ENCODE assay signal across 9 cellular contexts in the genomic region with DNA sequence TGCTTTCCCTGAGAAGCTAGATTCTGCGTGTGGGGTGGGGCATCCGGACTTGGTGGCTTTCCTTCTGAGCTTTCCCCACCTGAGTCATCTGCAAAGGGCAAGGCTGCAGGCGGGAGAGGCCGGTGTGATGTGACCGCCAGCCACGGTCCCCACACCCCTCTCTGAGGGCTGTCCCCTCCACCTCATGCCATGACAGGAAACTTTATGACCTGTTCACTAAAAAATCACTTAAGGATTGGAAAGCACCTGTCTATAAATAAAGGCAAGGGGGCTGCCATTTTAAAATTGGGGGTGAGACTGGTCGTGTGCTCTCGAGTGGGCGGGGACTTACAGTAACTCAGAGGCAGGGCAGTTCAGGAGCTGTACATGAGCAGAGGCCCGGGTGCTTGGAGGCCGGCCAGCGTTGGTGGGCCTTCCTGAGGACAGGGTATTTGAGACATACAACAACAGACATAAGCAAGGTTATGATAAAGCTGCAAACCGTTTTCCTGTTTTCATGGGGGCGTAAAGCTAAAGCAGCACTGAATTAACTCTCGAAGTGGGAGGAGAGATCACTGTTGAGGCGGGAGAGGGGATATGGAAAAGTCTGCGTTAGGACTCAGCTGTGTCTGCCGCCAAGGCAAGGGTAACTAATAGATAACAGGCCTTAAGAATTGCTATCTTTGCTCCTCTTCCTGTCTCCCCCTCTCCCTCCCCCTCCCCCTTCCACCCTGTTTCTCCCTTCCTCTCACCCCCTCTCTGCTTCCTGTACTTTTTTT. TPM values are rescaled to one million over a fixed set of nuclear protein-coding genes. Genes with fewer than 3 reads are reported as not detected.
A peak's percentile ranks its signal among the peaks of the same experiment; 100 is the strongest.
DNase-seq lines count a peak whose midpoint lies in the region; ATAC-seq, FAIRE-seq and TF ChIP-seq lines count a peak whose summit lies in the region.
"Had no signal": no experiment of that assay in that cellular context is flagged by ENCODE, and none has a peak within 500 bp of the region (broad histone marks: within the 10 kb centered on the region; RNA-seq: fewer than 3 reads in every experiment).

No MANE protein-coding gene starts in this region.

- H3K4me3 ChIP-seq in K562 (peak overlapping the region; percentile 22), mesendoderm (ENCODE audit: low read length) (no peak overlapping the region), H7 (ENCODE audit: insufficient read depth, low read depth, low read length) (no peak overlapping the region)

- CTCF ChIA-PET in K562 (lab: Yijun Ruan, JAX; ENCODE audit: low intra/inter-chr PET ratio), result no interaction called here

- WGBS in K562 (ENCODE audit: insufficient coverage, low coverage, missing lambda C conversion rate), result 1% methylated on average over 18 of the region's 18 CpGs
- no CpG with 5 or more reads among the region's 18 CpGs for WGBS in mesendoderm (ENCODE audit: extremely low coverage, insufficient coverage, low lambda C conversion rate)

- H3K79me2 ChIP-seq in K562 (ENCODE audit: control insufficient read depth, insufficient read depth, low read length), result no peaks in the 10 kb centered on the region
- H3K79me2 ChIP-seq in mesendoderm (ENCODE audit: control insufficient read depth, insufficient read depth, low read length), result no peaks in the 10 kb centered on the region

- peak overlapping the region; percentile 44 for H3K18ac ChIP-seq in mesendoderm (ENCODE audit: low read length)

- peak; percentile 90 for DNase-seq in T-helper 2 cell treated with Interferon-gamma antibody and Interleukin-4, amounts not matched to agents 5 μg/mL and 100 μg/mL, for 36 hours (ENCODE audit: low spot score)
- DNase-seq in K562 (ENCODE audit: extremely low read depth in 1 of 4, low spot score in 3 of 4) (peak; percentile 79 to 96 (median 86)), mesendoderm (peak; percentile 78), ureter (ENCODE audit: low spot score) (no peak), H7 (no peak)

- H2BK5ac ChIP-seq in mesendoderm (ENCODE audit: low read length), result peak overlapping the region; percentile 33

- H3K79me1 ChIP-seq in mesendoderm (ENCODE audit: low read length), result no peaks in the 10 kb centered on the region

- no peak overlapping the region for H2BK15ac ChIP-seq in mesendoderm (replicated peaks; ENCODE audit: low read depth)

- peak; percentile 78 for TF ChIP-seq POLR2A in K562 (conservative IDR thresholded peaks at IDR 0.05)

- TF ChIP-seq CTCF in K562 (IDR thresholded peaks at IDR 0.05 in 2 of 3, conservative IDR thresholded peaks at IDR 0.05 in 1 of 3; ENCODE audit: insufficient read depth in 2 of 3, low read depth in 1 of 3, low read length in 3 of 3), result 0 out of 6 replicates have a peak, but pooled peaks of 1 of the 3 experiments have one; percentile 8

- intact Hi-C loops in K562 (cut with micrococcal nuclease), result loop anchor here (1.0 kb wide), 1 partner anchor 45 kb away; no protein-coding TSS in a partner anchor

- no peaks in the 10 kb centered on the region for H3K9me1 ChIP-seq in K562 (ENCODE audit: control insufficient read depth, insufficient read depth, low read length)

- no peak; a peak in 1 of 4 replicates for TF ChIP-seq RAD21 in K562 (CRISPR knock-in tag; conservative IDR thresholded peaks at IDR 0.05 in 1 of 2, IDR thresholded peaks at IDR 0.05 in 1 of 2)

- H3K27ac Mint-ChIP-seq in T-helper 2 cell treated with Interferon-gamma antibody and Interleukin-4, amounts not matched to agents 5 μg/mL and 100 μg/mL, for 36 hours, result peak overlapping the region; percentile 99
- peak overlapping the region; percentile 99 for H3K27ac Mint-ChIP-seq in stimulated activated memory B cell treated with anti-CD40 and anti-IgM and Interleukin-4, amounts not matched to agents 10 μg/mL and 1 μg/mL and 100 μg/mL, for 72 hours

- H3K36me3 ChIP-seq in K562 (ENCODE audit: control insufficient read depth, insufficient read depth, low read length) (no peaks in the 10 kb centered on the region), mesendoderm (ENCODE audit: control insufficient read depth, insufficient read depth, low read length) (no peaks in the 10 kb centered on the region), H7 (replicated peaks; ENCODE audit: control insufficient read depth, insufficient read depth, low read length) (no peaks in the 10 kb centered on the region)

- H3K9ac ChIP-seq in K562 (ENCODE audit: insufficient read depth in 1 of 2, low read depth in 2 of 2, low read length in 2 of 2) (peak overlapping the region; percentile 84), mesendoderm (ENCODE audit: low read length) (peak overlapping the region; percentile 44)

- H4K20me1 ChIP-seq in K562 (replicated peaks; ENCODE audit: control insufficient read depth, insufficient read depth, low read length), result no peaks in the 10 kb centered on the region

- H3K56ac ChIP-seq in mesendoderm (ENCODE audit: low read length), result peak overlapping the region; percentile 82

- H3K4me2 ChIP-seq in K562 (ENCODE audit: insufficient read depth, low read length) (peak overlapping the region; percentile 84), mesendoderm (ENCODE audit: low read length) (no peak overlapping the region)

- H2AK5ac ChIP-seq in mesendoderm (ENCODE audit: low read length), result peak overlapping the region; percentile 25

- TSS peak; percentile 87 for BruUV-seq in K562 (replicated peaks; lab: Mats Ljungman, UMichigan)

- peaks cover 23% of the 10 kb centered on the region for H3K9me3 Mint-ChIP-seq in T-helper 2 cell treated with Interferon-gamma antibody and Interleukin-4, amounts not matched to agents 5 μg/mL and 100 μg/mL, for 36 hours
- peaks cover 3% of the 10 kb centered on the region for H3K9me3 Mint-ChIP-seq in stimulated activated memory B cell treated with anti-CD40 and anti-IgM and Interleukin-4, amounts not matched to agents 10 μg/mL and 1 μg/mL and 100 μg/mL, for 72 hours

- peak overlapping the region; percentile 93 for H2AFZ ChIP-seq in K562 (ENCODE audit: low read depth, low read length)

- H3K4me3 Mint-ChIP-seq in T-helper 2 cell treated with Interferon-gamma antibody and Interleukin-4, amounts not matched to agents 5 μg/mL and 100 μg/mL, for 36 hours, result peak overlapping the region; percentile 84
- H3K4me3 Mint-ChIP-seq in stimulated activated memory B cell treated with anti-CD40 and anti-IgM and Interleukin-4, amounts not matched to agents 10 μg/mL and 1 μg/mL and 100 μg/mL, for 72 hours, result peak overlapping the region; percentile 94

- POLR2A ChIA-PET in K562 (lab: Yijun Ruan, JAX), result interaction anchor here (0.6 to 3.3 kb wide), 23 partner anchors 9 to 206 kb away, joined by 3 to 23 read pairs (median 4); a partner anchor contains a TSS

- peak; percentile 87 for TF ChIP-seq EP300 in K562 (IDR thresholded peaks at IDR 0.05; ENCODE audit: low read length)

- no peak overlapping the region for H4K5ac ChIP-seq in mesendoderm (ENCODE audit: low read length)

- H3K4me1 ChIP-seq in K562 (replicated peaks in 1 of 2; ENCODE audit: control insufficient read depth in 2 of 2, insufficient read depth in 2 of 2, low read length in 2 of 2), result peaks cover 48 to 67% of the 10 kb centered on the region in 2 experiments
- H3K4me1 ChIP-seq in mesendoderm (ENCODE audit: control insufficient read depth, low read depth, low read length), result peaks cover 14% of the 10 kb centered on the region

- no peak overlapping the region for H4K8ac ChIP-seq in mesendoderm (ENCODE audit: low read depth, low read length)

- peaks cover 80% of the 10 kb centered on the region for H3K4me1 Mint-ChIP-seq in T-helper 2 cell treated with Interferon-gamma antibody and Interleukin-4, amounts not matched to agents 5 μg/mL and 100 μg/mL, for 36 hours (ENCODE audit: low read depth)
- peaks cover 93% of the 10 kb centered on the region for H3K4me1 Mint-ChIP-seq in stimulated activated memory B cell treated with anti-CD40 and anti-IgM and Interleukin-4, amounts not matched to agents 10 μg/mL and 1 μg/mL and 100 μg/mL, for 72 hours

- no peaks in the 10 kb centered on the region for H3K27me3 ChIP-seq in K562 (ENCODE audit: control insufficient read depth in 2 of 2, insufficient read depth in 2 of 2, low read length in 2 of 2)
- no peaks in the 10 kb centered on the region for H3K27me3 ChIP-seq in mesendoderm (ENCODE audit: insufficient read depth, low read length, poor library complexity)
- no peaks in the 10 kb centered on the region for H3K27me3 ChIP-seq in H7 (ENCODE audit: control insufficient read depth, insufficient read depth, low read length)

- peak overlapping the region; percentile 5 for H3K4ac ChIP-seq in mesendoderm (ENCODE audit: low read depth, low read length)

- H2BK120ac ChIP-seq in mesendoderm (ENCODE audit: low read depth, low read length), result peak overlapping the region; percentile 30

- H3K36me3 Mint-ChIP-seq in T-helper 2 cell treated with Interferon-gamma antibody and Interleukin-4, amounts not matched to agents 5 μg/mL and 100 μg/mL, for 36 hours (ENCODE audit: low read depth), result peaks cover 22% of the 10 kb centered on the region
- peaks cover 6% of the 10 kb centered on the region for H3K36me3 Mint-ChIP-seq in stimulated activated memory B cell treated with anti-CD40 and anti-IgM and Interleukin-4, amounts not matched to agents 10 μg/mL and 1 μg/mL and 100 μg/mL, for 72 hours

- FAIRE-seq in K562 (lab: Jason Lieb, UNC), result peak; percentile 91
- FAIRE-seq: bronchial epithelial cell had no signal

- in situ Hi-C loops in K562 (cut with MboI), result loop anchor here (5.0 kb wide), 3 partner anchors 40 to 130 kb away; no protein-coding TSS in a partner anchor

- H3K9me3 ChIP-seq in K562 (replicated peaks; ENCODE audit: control insufficient read depth, insufficient read depth, low read depth, low read length), result no peaks in the 10 kb centered on the region

- ATAC-seq in GM18907 (IDR thresholded peaks at IDR 0.05; ENCODE audit: unreplicated experiment), result peak; percentile 62
- ATAC-seq in HG03108 (IDR thresholded peaks at IDR 0.05; ENCODE audit: unreplicated experiment), result peak; percentile 51
- peak; percentile 86 for ATAC-seq in K562
- peak; percentile 85 for ATAC-seq in stimulated activated memory B cell treated with anti-CD40 and anti-IgM and Interleukin-4, amounts not matched to agents 10 μg/mL and 1 μg/mL and 100 μg/mL, for 72 hours

- H3K27ac ChIP-seq in K562 (ENCODE audit: extremely low read depth, low read depth, low read length) (peak overlapping the region; percentile 98), mesendoderm (ENCODE audit: low read depth, low read length) (peak overlapping the region; percentile 89)

- no peaks in the 10 kb centered on the region for H3K27me3 Mint-ChIP-seq in T-helper 2 cell treated with Interferon-gamma antibody and Interleukin-4, amounts not matched to agents 5 μg/mL and 100 μg/mL, for 36 hours (ENCODE audit: low read depth)
- H3K27me3 Mint-ChIP-seq in stimulated activated memory B cell treated with anti-CD40 and anti-IgM and Interleukin-4, amounts not matched to agents 10 μg/mL and 1 μg/mL and 100 μg/mL, for 72 hours, result no peaks in the 10 kb centered on the region

- no peak overlapping the region for H3K23ac ChIP-seq in mesendoderm (ENCODE audit: low read length)

RNA-seq across cellular contexts. Expression of a gene that starts 16.1 kb away (rescaled TPM):
- total RNA-seq in K562 (2011; cell fraction: chromatin; rRNA removed; ENCODE audit: low replicate concordance), result 11.1 and 19.1 TPM in 2 replicates
- total RNA-seq in K562 (2011; cell fraction: nucleolus; rRNA removed), result 13.9 and 18.2 TPM in 2 replicates
- total RNA-seq in K562 (2011; cell fraction: nucleoplasm; rRNA removed), result 16.9 and 26.9 TPM in 2 replicates
- total RNA-seq in K562 (2014; rRNA removed) (36.7 and 41.2 TPM in 2 replicates), K562 (2014; rRNA removed; fragmentation: Illumina TruSeq; extraction: Trizol) (49.3 and 62.5 TPM in 2 replicates), K562 (2015; rRNA removed; fragmentation: Illumina TruSeq; extraction: Trizol) (31.9 and 33.9 TPM in 2 replicates), K562 (2021) (45.6 and 46.5 TPM in 2 replicates), ureter (43.8 TPM)
- polyA plus RNA-seq in K562 (2011; rRNA removed) (49.4 and 108 TPM in 2 replicates), K562 (2014; fragmentation: Illumina TruSeq; extraction: Trizol) (57.7 and 78.3 TPM in 2 replicates), K562 (2014; fragmentation: Nextera tagmentation; extraction: Ambion mirVana) (10 to 100 TPM; 63.8 to 68.7 TPM), K562 (2014; rRNA removed) (61.9 and 66.9 TPM in 2 replicates)
- 24.3 and 27.5 TPM in 2 replicates for polyA plus RNA-seq in K562 (2011; cell fraction: cytosol; rRNA removed)
- 22.6 and 24.2 TPM in 2 replicates for polyA plus RNA-seq in K562 (2011; cell fraction: nucleus; rRNA removed)
- polyA plus RNA-seq in K562 (2012), result 44.7 and 93.0 TPM in 2 replicates
- polyA minus RNA-seq in K562 (2011; rRNA and poly(A)+ RNA removed), result 48.6 and 55.2 TPM in 2 replicates
- polyA minus RNA-seq in K562 (2011; cell fraction: cytosol; rRNA and poly(A)+ RNA removed), result 25.9 and 43.6 TPM in 2 replicates
- polyA minus RNA-seq in K562 (2011; cell fraction: nucleus; rRNA and poly(A)+ RNA removed), result 20.3 and 22.5 TPM in 2 replicates
- 13.7 TPM for polyA plus RNA-seq in mesendoderm (2013, experiment 1 of 2)
- 12.7 TPM for polyA plus RNA-seq in mesendoderm (2013, experiment 2 of 2)
- total RNA-seq in H7 (2014; rRNA removed; shearing (Covaris generic)), result 13.6 and 14.1 TPM in 2 replicates

RNA-seq across cellular contexts. Expression of a gene that starts 45.4 kb away (rescaled TPM):
- total RNA-seq in K562 (2011; cell fraction: chromatin; rRNA removed; ENCODE audit: low replicate concordance), result 38.5 and 40.9 TPM in 2 replicates
- total RNA-seq in K562 (2011; cell fraction: nucleolus; rRNA removed), result 25.5 and 30.9 TPM in 2 replicates
- 39.8 and 60.8 TPM in 2 replicates for total RNA-seq in K562 (2011; cell fraction: nucleoplasm; rRNA removed)
- 18.8 and 18.9 TPM in 2 replicates for total RNA-seq in K562 (2014; rRNA removed)
- total RNA-seq in K562 (2014; rRNA removed; fragmentation: Illumina TruSeq; extraction: Trizol), result 30.7 and 37.5 TPM in 2 replicates
- 18.4 and 21.5 TPM in 2 replicates for total RNA-seq in K562 (2015; rRNA removed; fragmentation: Illumina TruSeq; extraction: Trizol)
- 31.7 and 37.0 TPM in 2 replicates for total RNA-seq in K562 (2021)
- 72.3 and 136 TPM in 2 replicates for polyA plus RNA-seq in K562 (2011; rRNA removed)
- 68.2 and 93.0 TPM in 2 replicates for polyA plus RNA-seq in K562 (2011; cell fraction: cytosol; rRNA removed)
- 24.3 and 46.3 TPM in 2 replicates for polyA plus RNA-seq in K562 (2011; cell fraction: nucleus; rRNA removed)
- polyA plus RNA-seq in K562 (2012), result 21.2 and 35.3 TPM in 2 replicates
- polyA plus RNA-seq in K562 (2014; fragmentation: Illumina TruSeq; extraction: Trizol), result 34.6 and 40.3 TPM in 2 replicates
- 10 to 100 TPM; 12.1 to 20.0 TPM for polyA plus RNA-seq in K562 (2014; fragmentation: Nextera tagmentation; extraction: Ambion mirVana)
- 26.6 and 32.2 TPM in 2 replicates for polyA plus RNA-seq in K562 (2014; rRNA removed)
- 75.4 and 149 TPM in 2 replicates for polyA minus RNA-seq in K562 (2011; rRNA and poly(A)+ RNA removed)
- polyA minus RNA-seq in K562 (2011; cell fraction: cytosol; rRNA and poly(A)+ RNA removed), result 34.9 and 85.8 TPM in 2 replicates
- 14.3 and 16.3 TPM in 2 replicates for polyA minus RNA-seq in K562 (2011; cell fraction: nucleus; rRNA and poly(A)+ RNA removed)
- 281 TPM for polyA plus RNA-seq in mesendoderm (2013, experiment 1 of 2)
- polyA plus RNA-seq in mesendoderm (2013, experiment 2 of 2), result 280 TPM
- total RNA-seq in ureter, result 6.7 TPM
- 46.4 and 57.1 TPM in 2 replicates for total RNA-seq in H7 (2014; rRNA removed; shearing (Covaris generic))

Comparison
In these comparisons a context has a peak if more than half of its experiments do, and no peak if none do; other contexts are left out.
1. DNase-seq: peak in T-helper 2 cell treated with Interferon-gamma antibody and Interleukin-4, amounts not matched to agents 5 μg/mL and 100 μg/mL, for 36 hours (single experiment), K562 (4 of 4) and mesendoderm (single experiment); none in ureter (single experiment) and H7 (single experiment).
2. Peak in every context shown above with its lines, with median percentiles within 50 percentile points of each other: ATAC-seq.